Comparison of ENCODE assay signal across 23 cellular contexts in genomic region chr19:12113121-12113520, GRCh38. TPM values are rescaled to one million over a fixed set of nuclear protein-coding genes. Genes with fewer than 3 reads are reported as not detected.
DNase-seq lines count a peak whose midpoint lies in the region; ATAC-seq, FAIRE-seq and TF ChIP-seq lines count a peak whose summit lies in the region.
"Had no signal": no experiment of that assay in that cellular context is flagged by ENCODE, and none has a peak within 500 bp of the region (broad histone marks: within the 10 kb centered on the region; RNA-seq: fewer than 3 reads in every experiment).

No MANE protein-coding gene starts in this region.

- H3K4me2 ChIP-seq in HepG2 (ENCODE audit: low read depth, low read length) = peak overlapping the region; percentile 52
- H3K4me2 ChIP-seq: A549 had no signal

- H3K27ac ChIP-seq in HepG2 (ENCODE audit: extremely low read length, insufficient read depth, low read length) (peak overlapping the region; percentile 41), right lobe of liver (no peak overlapping the region), pancreas (no peak overlapping the region)
- H3K27ac ChIP-seq: A549, Peyer's patch, SK-N-MC had no signal

- H3K36me3 ChIP-seq in HepG2 (replicated peaks in 1 of 2; ENCODE audit: control insufficient read depth in 1 of 2, insufficient read depth in 2 of 2, low read length in 2 of 2) (peaks cover 0 to 4% of the 10 kb centered on the region in 2 experiments; a peak in 2 of 5 replicates), right lobe of liver (peaks cover 0 to 2% (median 0%) of the 10 kb centered on the region in 4 donors), adipocyte (ENCODE audit: control insufficient read depth, insufficient read depth, low read length, severe bottlenecking) (peaks cover 36% of the 10 kb centered on the region), pancreas (peaks cover 0 to 5% (median 0%) of the 10 kb centered on the region in 3 donors)
- H3K36me3 ChIP-seq: BE2C, Peyer's patch had no signal

- H3K9me3 ChIP-seq in HepG2 (ENCODE audit: low read length) (no peaks in the 10 kb centered on the region), right lobe of liver (peaks cover 0 to 13% (median 2%) of the 10 kb centered on the region in 4 donors), adipocyte (ENCODE audit: control insufficient read depth, low read length) (peaks cover 30% of the 10 kb centered on the region), pancreas (no peaks in the 10 kb centered on the region)
- H3K9me3 ChIP-seq: BE2C had no signal

- FAIRE-seq in HepG2 (lab: Jason Lieb, UNC) (no peak), pancreas (lab: Jason Lieb, UNC) (no peak)
- FAIRE-seq: A549, D721Med had no signal

- ATAC-seq in HepG2 (no peak), right lobe of liver (no peak), pancreas (no peak)
- ATAC-seq: A549 had no signal

- no peak for TF ChIP-seq RAD21 in HepG2 (CRISPR knock-in tag; IDR thresholded peaks at IDR 0.05)

- 59% methylated on average over 5 of the region's 5 CpGs for WGBS in HepG2 (ENCODE audit: low lambda C conversion rate)
- 80% methylated on average over 5 of the region's 5 CpGs for WGBS in right lobe of liver (ENCODE audit: insufficient coverage, low coverage, low lambda C conversion rate, missing lambda C conversion rate)
- WGBS in pancreas, 2 donors = 73 to 79% methylated on average over 5 of the region's 5 CpGs

- intact Hi-C loops in HepG2 (cut with micrococcal nuclease; ENCODE audit: unreplicated experiment) (no loop called here), right lobe of liver (cut with DNase I) (no loop called here), pancreas (cut with DNase I) (no loop called here)

- no peaks in the 10 kb centered on the region for H3K79me2 ChIP-seq in HepG2 (ENCODE audit: insufficient read depth, low read length)

- peaks cover 46% of the 10 kb centered on the region for H3K4me1 ChIP-seq in HepG2 (ENCODE audit: insufficient read depth, low read length)
- H3K4me1 ChIP-seq in right lobe of liver = no peaks in the 10 kb centered on the region
- no peaks in the 10 kb centered on the region for H3K4me1 ChIP-seq in adipocyte (ENCODE audit: control insufficient read depth, insufficient read depth, low read length)
- H3K4me1 ChIP-seq in pancreas = no peaks in the 10 kb centered on the region
- H3K4me1 ChIP-seq: A549, BE2C, Peyer's patch had no signal

- in situ Hi-C loops in HepG2 (cut with HindIII; ENCODE audit: extremely low pct_ligation_motif_present, low pct_unique_long_range_greater_than_20kb) = no loop called here

- TF ChIP-seq POLR2A in HepG2 (IDR thresholded peaks at IDR 0.05; ENCODE audit: insufficient read depth in 1 of 2, low read depth in 2 of 2, low read length in 2 of 2) = no peak
- TF ChIP-seq POLR2A in right lobe of liver (IDR thresholded peaks at IDR 0.05) = no peak

- H3K27me3 ChIP-seq in HepG2 (ENCODE audit: control insufficient read depth in 1 of 2, insufficient read depth in 2 of 2, low read length in 2 of 2) = no peaks in the 10 kb centered on the region
- H3K27me3 ChIP-seq in right lobe of liver = no peaks in the 10 kb centered on the region
- no peaks in the 10 kb centered on the region for H3K27me3 ChIP-seq in adipocyte (replicated peaks; ENCODE audit: control insufficient read depth, insufficient read depth, low read length)
- H3K27me3 ChIP-seq in pancreas = no peaks in the 10 kb centered on the region
- H3K27me3 ChIP-seq: BE2C, Peyer's patch had no signal

- 0 out of 2 replicates have a peak overlapping the region, but pooled peaks have one; percentile 35 for H3K9ac ChIP-seq in HepG2 (ENCODE audit: insufficient read depth, low read depth, low read length)
- H3K9ac ChIP-seq in adipocyte (ENCODE audit: low read length) = no peak overlapping the region

- TF ChIP-seq EP300 in HepG2 (IDR thresholded peaks at IDR 0.05; ENCODE audit: low read depth in 2 of 2, low read length in 2 of 2) = no peak
- TF ChIP-seq EP300 in HepG2 (CRISPR knock-in tag; IDR thresholded peaks at IDR 0.05; ENCODE audit: borderline replicate concordance) = no peak

- TF ChIP-seq CTCF in HepG2 (CRISPR knock-in tag; IDR thresholded peaks at IDR 0.05) (no peak), right lobe of liver (IDR thresholded peaks at IDR 0.05) (no peak), pancreas (IDR thresholded peaks at IDR 0.05) (no peak)

- no peak overlapping the region; a peak in 1 of 6 replicates for H3K4me3 ChIP-seq in HepG2 (replicated peaks in 1 of 3; ENCODE audit: insufficient read depth in 1 of 3, low read depth in 2 of 3, low read length in 3 of 3)
- H3K4me3 ChIP-seq in right lobe of liver = no peak overlapping the region
- peak overlapping the region; percentile 33 for H3K4me3 ChIP-seq in adipocyte (ENCODE audit: low read length)
- no peak overlapping the region for H3K4me3 ChIP-seq in pancreas
- H3K4me3 ChIP-seq: A549, Peyer's patch, SK-N-MC had no signal

- H2AFZ ChIP-seq in HepG2 (ENCODE audit: low read length) = no peak overlapping the region

- no peaks in the 10 kb centered on the region for H4K20me1 ChIP-seq in HepG2 (ENCODE audit: insufficient read depth, low read length)

- CTCF ChIA-PET in HepG2 (lab: Yijun Ruan, JAX; ENCODE audit: low intra/inter-chr PET ratio, low total read pairs) = interaction anchor here (1.2 kb wide), 1 partner anchor 53 kb away, joined by 3 read pairs; no protein-coding TSS in a partner anchor

- DNase-seq in HepG2 (ENCODE audit: low spot score) (peak; percentile 51), right lobe of liver (no peak), NCI-H226 (peak; percentile 53), adipocyte (ENCODE audit: low read depth) (no peak), SKM-1 treated with dmso at 0.1 percent for 144 hours (lab: John Stamatoyannopoulos, UW; ENCODE audit: unreplicated experiment) (no peak), pancreas (no peak), AG08395 (ENCODE audit: low spot score) (no peak)
- DNase-seq: BE2C, DMS53, GF-D8, GOT3, HCEC 1CT, KBM-7, NCI-H1105, NCI-H146, NCI-H2029, NCI-H524 treated with DMSO at 0.1 percent for 48 hours, NCI-H82, Peyer's patch, Right ventricle myocardium superior had no signal

- POLR2A ChIA-PET in HepG2 (lab: Yijun Ruan, JAX) = interaction anchor here (1.0 to 1.4 kb wide), 2 partner anchors 10 to 27 kb away, joined by 3 to 4 read pairs; partner anchors contain the start of gene ZNF20

- BruUV-seq in HepG2 (replicated peaks; lab: Mats Ljungman, UMichigan) = no TSS peak

RNA-seq across cellular contexts. Expression of gene ZNF20, which starts 27.0 kb away (rescaled TPM):
- total RNA-seq in HepG2 (2016; rRNA removed; fragmentation: Illumina TruSeq; extraction: Trizol) (8.0 and 9.7 TPM in 2 replicates), right lobe of liver (1 to 10 TPM in 5 of 6 experiments, under 1 TPM in 1; 0.98 to 2.7 (median 1.5) TPM), pancreas (1 to 10 TPM in 3 of 6 donors, under 1 TPM in 3; 0.63 to 3.3 (median 1.4) TPM)
- 2.7 and 3.1 TPM in 2 replicates for total RNA-seq in HepG2 (2016; cell fraction: cytosol; rRNA removed; fragmentation: Illumina TruSeq; extraction: Trizol; ENCODE audit: low read depth)
- 5.1 and 6.9 TPM in 2 replicates for total RNA-seq in HepG2 (2016; cell fraction: insoluble cytoplasmic fraction; rRNA removed; fragmentation: Illumina TruSeq; extraction: Trizol)
- total RNA-seq in HepG2 (2016; cell fraction: membrane; rRNA removed; fragmentation: Illumina TruSeq; extraction: Trizol) = 3.9 and 4.1 TPM in 2 replicates
- 8.4 and 11.2 TPM in 2 replicates for total RNA-seq in HepG2 (2016; cell fraction: nucleus; rRNA removed; fragmentation: Illumina TruSeq; extraction: Trizol)
- polyA plus RNA-seq in HepG2 (2011; rRNA removed) (1.6 and 2.1 TPM in 2 replicates), pancreas (1 to 10 TPM; 2.2 to 2.8 TPM)
- 0.81 and 1.1 TPM in 2 replicates for polyA plus RNA-seq in HepG2 (2011; cell fraction: cytosol; rRNA removed)
- polyA plus RNA-seq in HepG2 (2011; cell fraction: nucleus; rRNA removed) = 1.2 and 2.1 TPM in 2 replicates
- polyA plus RNA-seq in HepG2 (2012) = 0.87 and 2.7 TPM in 2 replicates
- 1.1 and 1.2 TPM in 2 replicates for polyA plus RNA-seq in HepG2 (2016; cell fraction: cytosol; fragmentation: Illumina TruSeq; extraction: Trizol; ENCODE audit: low read depth)
- polyA plus RNA-seq in HepG2 (2016; cell fraction: insoluble cytoplasmic fraction; fragmentation: Illumina TruSeq; extraction: Trizol; ENCODE audit: low read depth) = 3.1 and 3.2 TPM in 2 replicates
- 0.98 and 1.8 TPM in 2 replicates for polyA plus RNA-seq in HepG2 (2016; cell fraction: membrane; fragmentation: Illumina TruSeq; extraction: Trizol; ENCODE audit: low read depth)
- 1.9 and 6.8 TPM in 2 replicates for polyA plus RNA-seq in HepG2 (2016; cell fraction: nucleus; fragmentation: Illumina TruSeq; extraction: Trizol; ENCODE audit: insufficient read depth, low read depth)
- 0.44 and 2.9 TPM in 2 replicates for polyA minus RNA-seq in HepG2 (2011; rRNA and poly(A)+ RNA removed; ENCODE audit: low replicate concordance)
- polyA minus RNA-seq in HepG2 (2011; cell fraction: cytosol; rRNA and poly(A)+ RNA removed) = 3.0 and 3.2 TPM in 2 replicates
- 5.0 and 6.2 TPM in 2 replicates for polyA minus RNA-seq in HepG2 (2011; cell fraction: nucleus; rRNA and poly(A)+ RNA removed)

RNA-seq across cellular contexts. Expression of gene ZNF625, which starts 43.4 kb away (rescaled TPM):
- 12.2 and 17.7 TPM in 2 replicates for total RNA-seq in HepG2 (2016; rRNA removed; fragmentation: Illumina TruSeq; extraction: Trizol)
- 4.0 and 5.6 TPM in 2 replicates for total RNA-seq in HepG2 (2016; cell fraction: cytosol; rRNA removed; fragmentation: Illumina TruSeq; extraction: Trizol; ENCODE audit: low read depth)
- 12.8 and 16.1 TPM in 2 replicates for total RNA-seq in HepG2 (2016; cell fraction: insoluble cytoplasmic fraction; rRNA removed; fragmentation: Illumina TruSeq; extraction: Trizol)
- 8.5 and 10.2 TPM in 2 replicates for total RNA-seq in HepG2 (2016; cell fraction: membrane; rRNA removed; fragmentation: Illumina TruSeq; extraction: Trizol)
- total RNA-seq in HepG2 (2016; cell fraction: nucleus; rRNA removed; fragmentation: Illumina TruSeq; extraction: Trizol) = 11.3 and 11.7 TPM in 2 replicates
- 1.7 and 1.8 TPM in 2 replicates for polyA plus RNA-seq in HepG2 (2011; rRNA removed)
- polyA plus RNA-seq in HepG2 (2011; cell fraction: cytosol; rRNA removed) = 0.75 and 1.1 TPM in 2 replicates
- 0.80 and 1.6 TPM in 2 replicates for polyA plus RNA-seq in HepG2 (2011; cell fraction: nucleus; rRNA removed)
- 0.97 and 2.8 TPM in 2 replicates for polyA plus RNA-seq in HepG2 (2012)
- polyA plus RNA-seq in HepG2 (2016; cell fraction: cytosol; fragmentation: Illumina TruSeq; extraction: Trizol; ENCODE audit: low read depth) = 0.83 and 0.84 TPM in 2 replicates
- 4.9 and 5.1 TPM in 2 replicates for polyA plus RNA-seq in HepG2 (2016; cell fraction: insoluble cytoplasmic fraction; fragmentation: Illumina TruSeq; extraction: Trizol; ENCODE audit: low read depth)
- polyA plus RNA-seq in HepG2 (2016; cell fraction: membrane; fragmentation: Illumina TruSeq; extraction: Trizol; ENCODE audit: low read depth) = 0.44 and 2.1 TPM in 2 replicates
- 6.4 and 8.2 TPM in 2 replicates for polyA plus RNA-seq in HepG2 (2016; cell fraction: nucleus; fragmentation: Illumina TruSeq; extraction: Trizol; ENCODE audit: insufficient read depth, low read depth)
- 2.5 TPM in 1 of 2 replicates, not detected in the other for polyA minus RNA-seq in HepG2 (2011; rRNA and poly(A)+ RNA removed; ENCODE audit: low replicate concordance)
- 4.0 and 5.1 TPM in 2 replicates for polyA minus RNA-seq in HepG2 (2011; cell fraction: cytosol; rRNA and poly(A)+ RNA removed)
- 6.4 and 11.6 TPM in 2 replicates for polyA minus RNA-seq in HepG2 (2011; cell fraction: nucleus; rRNA and poly(A)+ RNA removed)
- total RNA-seq in right lobe of liver = 1 to 10 TPM in 4 of 6 experiments, under 1 TPM in 2; 0.57 to 1.8 (median 1.4) TPM
- 1 to 10 TPM; 1.9 to 4.3 (median 2.7) TPM for total RNA-seq in pancreas
- 1 to 10 TPM; 1.3 to 1.4 TPM for polyA plus RNA-seq in pancreas
- polyA plus RNA-seq: A549 had no signal

RNA-seq across cellular contexts. Expression of gene ZNF844, which starts 48.6 kb away (rescaled TPM):
- total RNA-seq in HepG2 (2016; rRNA removed; fragmentation: Illumina TruSeq; extraction: Trizol) = 3.2 and 6.0 TPM in 2 replicates
- 0.40 and 0.44 TPM in 2 replicates for total RNA-seq in HepG2 (2016; cell fraction: cytosol; rRNA removed; fragmentation: Illumina TruSeq; extraction: Trizol; ENCODE audit: low read depth)
- 3.6 and 4.1 TPM in 2 replicates for total RNA-seq in HepG2 (2016; cell fraction: insoluble cytoplasmic fraction; rRNA removed; fragmentation: Illumina TruSeq; extraction: Trizol)
- total RNA-seq in HepG2 (2016; cell fraction: membrane; rRNA removed; fragmentation: Illumina TruSeq; extraction: Trizol) = 1.1 and 1.6 TPM in 2 replicates
- total RNA-seq in HepG2 (2016; cell fraction: nucleus; rRNA removed; fragmentation: Illumina TruSeq; extraction: Trizol) = 3.7 and 4.7 TPM in 2 replicates
- 0.90 and 1.0 TPM in 2 replicates for polyA plus RNA-seq in HepG2 (2011; rRNA removed)
- polyA plus RNA-seq in HepG2 (2011; cell fraction: cytosol; rRNA removed) = 0.48 and 0.69 TPM in 2 replicates
- 0.95 and 1.3 TPM in 2 replicates for polyA plus RNA-seq in HepG2 (2011; cell fraction: nucleus; rRNA removed)
- polyA plus RNA-seq in HepG2 (2012) = 0.86 and 0.88 TPM in 2 replicates
- polyA plus RNA-seq in HepG2 (2016; cell fraction: cytosol; fragmentation: Illumina TruSeq; extraction: Trizol; ENCODE audit: low read depth) = 0.11 and 0.16 TPM in 2 replicates
- 1.7 and 1.9 TPM in 2 replicates for polyA plus RNA-seq in HepG2 (2016; cell fraction: insoluble cytoplasmic fraction; fragmentation: Illumina TruSeq; extraction: Trizol; ENCODE audit: low read depth)
- polyA plus RNA-seq in HepG2 (2016; cell fraction: membrane; fragmentation: Illumina TruSeq; extraction: Trizol; ENCODE audit: low read depth) = 0.32 and 0.49 TPM in 2 replicates
- 3.0 and 3.1 TPM in 2 replicates for polyA plus RNA-seq in HepG2 (2016; cell fraction: nucleus; fragmentation: Illumina TruSeq; extraction: Trizol; ENCODE audit: insufficient read depth, low read depth)
- 0.02 and 2.0 TPM in 2 replicates for polyA minus RNA-seq in HepG2 (2011; rRNA and poly(A)+ RNA removed; ENCODE audit: low replicate concordance)
- 1.2 TPM in 2 replicates for polyA minus RNA-seq in HepG2 (2011; cell fraction: cytosol; rRNA and poly(A)+ RNA removed)
- polyA minus RNA-seq in HepG2 (2011; cell fraction: nucleus; rRNA and poly(A)+ RNA removed) = 5.0 and 6.2 TPM in 2 replicates
- total RNA-seq in right lobe of liver = 1 to 10 TPM; 2.2 to 8.6 (median 3.1) TPM
- total RNA-seq in pancreas = 10 to 100 TPM in 1 of 6 donors, 1 to 10 TPM in 5; 4.4 to 12.4 (median 5.7) TPM
- polyA plus RNA-seq in pancreas = 1 to 10 TPM; 2.1 to 3.0 TPM
- polyA plus RNA-seq: A549 had no signal

RNA-seq across cellular contexts. Expression of gene ZNF136, which starts 49.8 kb away (rescaled TPM):
- total RNA-seq in HepG2 (2016; rRNA removed; fragmentation: Illumina TruSeq; extraction: Trizol) = 10.2 and 16.6 TPM in 2 replicates
- total RNA-seq in HepG2 (2016; cell fraction: cytosol; rRNA removed; fragmentation: Illumina TruSeq; extraction: Trizol; ENCODE audit: low read depth) = 0.91 and 1.9 TPM in 2 replicates
- total RNA-seq in HepG2 (2016; cell fraction: insoluble cytoplasmic fraction; rRNA removed; fragmentation: Illumina TruSeq; extraction: Trizol) = 9.2 and 18.5 TPM in 2 replicates
- 4.5 and 5.0 TPM in 2 replicates for total RNA-seq in HepG2 (2016; cell fraction: membrane; rRNA removed; fragmentation: Illumina TruSeq; extraction: Trizol)
- 8.1 and 11.9 TPM in 2 replicates for total RNA-seq in HepG2 (2016; cell fraction: nucleus; rRNA removed; fragmentation: Illumina TruSeq; extraction: Trizol)
- polyA plus RNA-seq in HepG2 (2011; rRNA removed) = 1.8 and 2.5 TPM in 2 replicates
- 0.97 and 1.4 TPM in 2 replicates for polyA plus RNA-seq in HepG2 (2011; cell fraction: cytosol; rRNA removed)
- polyA plus RNA-seq in HepG2 (2011; cell fraction: nucleus; rRNA removed) = 1.2 and 1.5 TPM in 2 replicates
- polyA plus RNA-seq in HepG2 (2012) = 2.4 and 4.4 TPM in 2 replicates
- polyA plus RNA-seq in HepG2 (2016; cell fraction: cytosol; fragmentation: Illumina TruSeq; extraction: Trizol; ENCODE audit: low read depth) = 0.11 and 0.18 TPM in 2 replicates
- polyA plus RNA-seq in HepG2 (2016; cell fraction: insoluble cytoplasmic fraction; fragmentation: Illumina TruSeq; extraction: Trizol; ENCODE audit: low read depth) = 6.4 and 8.7 TPM in 2 replicates
- 0.77 and 0.81 TPM in 2 replicates for polyA plus RNA-seq in HepG2 (2016; cell fraction: membrane; fragmentation: Illumina TruSeq; extraction: Trizol; ENCODE audit: low read depth)
- polyA plus RNA-seq in HepG2 (2016; cell fraction: nucleus; fragmentation: Illumina TruSeq; extraction: Trizol; ENCODE audit: insufficient read depth, low read depth) = 7.5 and 9.6 TPM in 2 replicates
- polyA minus RNA-seq in HepG2 (2011; rRNA and poly(A)+ RNA removed; ENCODE audit: low replicate concordance) = 1.7 and 2.6 TPM in 2 replicates
- polyA minus RNA-seq in HepG2 (2011; cell fraction: cytosol; rRNA and poly(A)+ RNA removed) = 4.0 and 4.6 TPM in 2 replicates
- polyA minus RNA-seq in HepG2 (2011; cell fraction: nucleus; rRNA and poly(A)+ RNA removed) = 12.9 and 13.3 TPM in 2 replicates
- total RNA-seq in right lobe of liver = 1 to 10 TPM; 1.3 to 3.9 (median 2.2) TPM
- 1 to 10 TPM; 2.1 to 5.8 (median 4.9) TPM for total RNA-seq in pancreas
- polyA plus RNA-seq in pancreas = 1 to 10 TPM; 2.0 to 4.5 TPM

Comparison
In these comparisons a context has a peak if more than half of its experiments do, and no peak if none do; other contexts are left out.
1. DNase-seq: peak in HepG2 (single experiment) and NCI-H226 (single experiment); none in right lobe of liver (0 of 3), adipocyte (single experiment), SKM-1 treated with dmso at 0.1 percent for 144 hours (single experiment), pancreas (0 of 6) and AG08395 (single experiment).